Comparison of ENCODE assay signal across 9 cellular contexts in the genomic region with DNA sequence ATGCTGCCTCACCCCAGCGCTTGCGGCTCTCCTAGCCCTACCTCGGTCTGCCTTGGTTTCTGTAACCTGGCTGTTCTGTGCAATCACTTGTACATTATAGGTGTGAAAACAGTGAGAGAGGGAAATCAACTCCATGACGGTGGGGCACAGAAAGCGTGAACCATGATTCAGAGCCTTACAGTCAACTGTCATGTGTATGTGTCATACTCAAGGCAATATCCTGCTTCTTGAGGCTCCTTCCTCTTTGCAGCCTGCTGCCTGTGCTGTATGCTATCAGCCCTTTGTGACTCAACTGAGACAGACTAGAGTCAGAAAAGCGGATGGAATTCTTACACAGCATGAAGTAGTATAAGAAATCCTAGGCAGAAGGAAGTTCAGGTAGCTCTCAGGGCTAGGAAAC. TPM values are rescaled to one million over a fixed set of nuclear protein-coding genes. Genes with fewer than 3 reads are reported as not detected.
DNase-seq lines count a peak whose midpoint lies in the region; ATAC-seq and TF ChIP-seq lines count a peak whose summit lies in the region.
"Had no signal": no experiment of that assay in that cellular context is flagged by ENCODE, and none has a peak within 500 bp of the region (broad histone marks: within the 10 kb centered on the region; RNA-seq: fewer than 3 reads in every experiment).

No MANE protein-coding gene starts in this region.

- no peak overlapping the region for H3K9ac ChIP-seq in mammary epithelial cell (ENCODE audit: insufficient read depth, low read length)
- H3K9ac ChIP-seq in smooth muscle cell (ENCODE audit: low read depth), result peak overlapping the region; percentile 28

- H4K20me1 ChIP-seq in mammary epithelial cell (ENCODE audit: insufficient read depth, low read length), result no peaks in the 10 kb centered on the region
- H4K20me1 ChIP-seq in smooth muscle cell (ENCODE audit: low read depth), result no peaks in the 10 kb centered on the region

- peak; percentile 66 for DNase-seq in GM04504 (ENCODE audit: low read depth)
- peak; percentile 87 for DNase-seq in mammary epithelial cell
- no peak for DNase-seq in smooth muscle cell (lab: John Stamatoyannopoulos, UW; ENCODE audit: unreplicated experiment)
- DNase-seq in sciatic nerve (ENCODE audit: low spot score), result no peak
- no peak for DNase-seq in vagina (ENCODE audit: extremely low spot score in 2 of 2)
- DNase-seq in ascending aorta (ENCODE audit: low spot score in 2 of 2), result no peak

- H3K4me3 ChIP-seq in mammary epithelial cell (replicated peaks in 1 of 3; ENCODE audit: insufficient read depth in 1 of 3, low read depth in 2 of 3, low read length in 3 of 3), result no peak overlapping the region
- H3K4me3 ChIP-seq in smooth muscle cell, result no peak overlapping the region
- no peak overlapping the region for H3K4me3 ChIP-seq in vagina
- no peak overlapping the region for H3K4me3 ChIP-seq in ascending aorta

- no TSS peak for BruUV-seq in mammary epithelial cell (replicated peaks; lab: Mats Ljungman, UMichigan)

- peaks cover 23% of the 10 kb centered on the region for H3K4me1 ChIP-seq in mammary epithelial cell (ENCODE audit: insufficient read depth, low read length)
- peaks cover 19% of the 10 kb centered on the region for H3K4me1 ChIP-seq in smooth muscle cell (ENCODE audit: low read depth)
- peaks cover 25% of the 10 kb centered on the region for H3K4me1 ChIP-seq in vagina
- peaks cover 0 to 14% of the 10 kb centered on the region in 2 donors for H3K4me1 ChIP-seq in ascending aorta

- H3K27ac ChIP-seq in mammary epithelial cell (ENCODE audit: insufficient read depth, low read depth, low read length) (no peak overlapping the region), smooth muscle cell (ENCODE audit: low read depth) (peak overlapping the region; percentile 78), vagina (no peak overlapping the region), ascending aorta (no peak overlapping the region)
- H3K27ac ChIP-seq: VCaP had no signal

- H3K9me3 ChIP-seq in mammary epithelial cell (replicated peaks; ENCODE audit: insufficient read depth, low read length) (no peaks in the 10 kb centered on the region), smooth muscle cell (replicated peaks; ENCODE audit: low read depth) (no peaks in the 10 kb centered on the region), vagina (no peaks in the 10 kb centered on the region), ascending aorta (no peaks in the 10 kb centered on the region)

- peak overlapping the region; percentile 24 for H3K4me2 ChIP-seq in mammary epithelial cell (ENCODE audit: insufficient read depth, low read depth, low read length)
- H3K4me2 ChIP-seq in smooth muscle cell, result peak overlapping the region; percentile 83

- no peaks in the 10 kb centered on the region for H3K79me2 ChIP-seq in mammary epithelial cell (ENCODE audit: insufficient read depth, low read length)
- no peaks in the 10 kb centered on the region for H3K79me2 ChIP-seq in smooth muscle cell (ENCODE audit: low read depth)

- no peaks in the 10 kb centered on the region for H3K36me3 ChIP-seq in mammary epithelial cell (ENCODE audit: insufficient read depth, low read length)
- no peaks in the 10 kb centered on the region for H3K36me3 ChIP-seq in smooth muscle cell (ENCODE audit: low read depth)
- H3K36me3 ChIP-seq in vagina, result no peaks in the 10 kb centered on the region
- no peaks in the 10 kb centered on the region for H3K36me3 ChIP-seq in ascending aorta

- TF ChIP-seq CTCF in mammary epithelial cell (conservative IDR thresholded peaks at IDR 0.05 in 1 of 2, IDR thresholded peaks at IDR 0.05 in 1 of 2; ENCODE audit: extremely low read depth in 1 of 2, insufficient read depth in 1 of 2, low read depth in 1 of 2, low read length in 2 of 2) (no peak), smooth muscle cell (IDR thresholded peaks at IDR 0.05; ENCODE audit: borderline replicate concordance, insufficient read depth, poor library complexity, severe bottlenecking) (no peak), vagina (IDR thresholded peaks at IDR 0.05) (no peak), ascending aorta (IDR thresholded peaks at IDR 0.05) (no peak)

- in situ Hi-C loops in mammary epithelial cell (cut with MboI; ENCODE audit: low sequenced_read_pairs in 2 of 2), result loop anchor here in 1 of 2 donors (25.0 kb wide), 1 partner anchor 511 kb away; no protein-coding TSS in a partner anchor

- peak; percentile 55 for ATAC-seq in SK-N-SH treated with all-trans-retinoic acid at 6 μM for 48 hours
- no peak for ATAC-seq in sciatic nerve
- no peak for ATAC-seq in GM21515 (IDR thresholded peaks at IDR 0.05; ENCODE audit: unreplicated experiment)

- WGBS in mammary epithelial cell (ENCODE audit: low coverage, missing lambda C conversion rate), result 80% methylated on average over 6 of the region's 6 CpGs
- WGBS in smooth muscle cell (ENCODE audit: low lambda C conversion rate), result 46% methylated on average over 6 of the region's 6 CpGs

- peaks cover 14% of the 10 kb centered on the region for H3F3A ChIP-seq in smooth muscle cell (ENCODE audit: low read depth)

- intact Hi-C loops in mammary epithelial cell (cut with micrococcal nuclease) (loop anchor here (1.0 kb wide), 1 partner anchor 37 kb away; a partner anchor contains a TSS), sciatic nerve (cut with DNase I) (no loop called here), vagina (cut with DNase I) (no loop called here), ascending aorta (cut with DNase I) (loop anchor here (2.0 to 5.0 kb wide), 2 partner anchors 37 to 136 kb away; a partner anchor contains a TSS)

- H2AFZ ChIP-seq in mammary epithelial cell (ENCODE audit: low read depth, low read length), result no peak overlapping the region
- no peak overlapping the region for H2AFZ ChIP-seq in smooth muscle cell (ENCODE audit: low read depth)

- H3K27me3 ChIP-seq in mammary epithelial cell (ENCODE audit: insufficient read depth, low read length), result peaks cover 10% of the 10 kb centered on the region
- H3K27me3 ChIP-seq in smooth muscle cell (ENCODE audit: low read depth), result peaks cover 27% of the 10 kb centered on the region
- no peaks in the 10 kb centered on the region for H3K27me3 ChIP-seq in vagina
- no peaks in the 10 kb centered on the region for H3K27me3 ChIP-seq in ascending aorta

- CTCF ChIA-PET in mammary epithelial cell (lab: Charles Lee; ENCODE audit: low non-redundant PET), result no interaction called here

- dilution Hi-C loops in mammary epithelial cell (cut with HindIII; ENCODE audit: low sequenced_read_pairs), result no loop called here

- TF ChIP-seq POLR2A in vagina (IDR thresholded peaks at IDR 0.05), result no peak

TF ChIP-seq in SK-N-SH treated with all-trans-retinoic acid at 6 μM for 48 hours, 23 proteins besides CTCF, POLR2A, EP300 and RAD21 (continues in another document):
- no peak for TF ChIP-seq ZFP3 (CRISPR knock-in tag; IDR thresholded peaks at IDR 0.05)
- TF ChIP-seq RARB (CRISPR knock-in tag; IDR thresholded peaks at IDR 0.05), result no peak
- no peak for TF ChIP-seq ISL1 (CRISPR knock-in tag; IDR thresholded peaks at IDR 0.05)
- TF ChIP-seq ZFP30 (CRISPR knock-in tag; IDR thresholded peaks at IDR 0.05), result no peak
- TF ChIP-seq, protein P1, sequence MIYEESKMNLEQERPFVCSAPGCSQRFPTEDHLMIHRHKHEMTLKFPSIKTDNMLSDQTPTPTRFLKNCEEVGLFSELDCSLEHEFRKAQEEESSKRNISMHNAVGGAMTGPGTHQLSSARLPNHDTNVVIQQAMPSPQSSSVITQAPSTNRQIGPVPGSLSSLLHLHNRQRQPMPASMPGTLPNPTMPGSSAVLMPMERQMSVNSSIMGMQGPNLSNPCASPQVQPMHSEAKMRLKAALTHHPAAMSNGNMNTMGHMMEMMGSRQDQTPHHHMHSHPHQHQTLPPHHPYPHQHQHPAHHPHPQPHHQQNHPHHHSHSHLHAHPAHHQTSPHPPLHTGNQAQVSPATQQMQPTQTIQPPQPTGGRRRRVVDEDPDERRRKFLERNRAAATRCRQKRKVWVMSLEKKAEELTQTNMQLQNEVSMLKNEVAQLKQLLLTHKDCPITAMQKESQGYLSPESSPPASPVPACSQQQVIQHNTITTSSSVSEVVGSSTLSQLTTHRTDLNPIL (CRISPR knock-in tag; IDR thresholded peaks at IDR 0.05; ENCODE audit: low read depth), result no peak
- TF ChIP-seq, protein P2, sequence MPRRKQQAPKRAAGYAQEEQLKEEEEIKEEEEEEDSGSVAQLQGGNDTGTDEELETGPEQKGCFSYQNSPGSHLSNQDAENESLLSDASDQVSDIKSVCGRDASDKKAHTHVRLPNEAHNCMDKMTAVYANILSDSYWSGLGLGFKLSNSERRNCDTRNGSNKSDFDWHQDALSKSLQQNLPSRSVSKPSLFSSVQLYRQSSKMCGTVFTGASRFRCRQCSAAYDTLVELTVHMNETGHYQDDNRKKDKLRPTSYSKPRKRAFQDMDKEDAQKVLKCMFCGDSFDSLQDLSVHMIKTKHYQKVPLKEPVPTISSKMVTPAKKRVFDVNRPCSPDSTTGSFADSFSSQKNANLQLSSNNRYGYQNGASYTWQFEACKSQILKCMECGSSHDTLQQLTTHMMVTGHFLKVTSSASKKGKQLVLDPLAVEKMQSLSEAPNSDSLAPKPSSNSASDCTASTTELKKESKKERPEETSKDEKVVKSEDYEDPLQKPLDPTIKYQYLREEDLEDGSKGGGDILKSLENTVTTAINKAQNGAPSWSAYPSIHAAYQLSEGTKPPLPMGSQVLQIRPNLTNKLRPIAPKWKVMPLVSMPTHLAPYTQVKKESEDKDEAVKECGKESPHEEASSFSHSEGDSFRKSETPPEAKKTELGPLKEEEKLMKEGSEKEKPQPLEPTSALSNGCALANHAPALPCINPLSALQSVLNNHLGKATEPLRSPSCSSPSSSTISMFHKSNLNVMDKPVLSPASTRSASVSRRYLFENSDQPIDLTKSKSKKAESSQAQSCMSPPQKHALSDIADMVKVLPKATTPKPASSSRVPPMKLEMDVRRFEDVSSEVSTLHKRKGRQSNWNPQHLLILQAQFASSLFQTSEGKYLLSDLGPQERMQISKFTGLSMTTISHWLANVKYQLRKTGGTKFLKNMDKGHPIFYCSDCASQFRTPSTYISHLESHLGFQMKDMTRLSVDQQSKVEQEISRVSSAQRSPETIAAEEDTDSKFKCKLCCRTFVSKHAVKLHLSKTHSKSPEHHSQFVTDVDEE (CRISPR knock-in tag; IDR thresholded peaks at IDR 0.05), result no peak

RNA-seq across cellular contexts. Expression of a gene that starts 2.1 kb away (rescaled TPM):
- 1 to 10 TPM; 2.3 to 2.4 TPM for total RNA-seq in mammary epithelial cell
- polyA plus RNA-seq in mammary epithelial cell, result 1.4 TPM
- not detected for polyA minus RNA-seq in mammary epithelial cell
- total RNA-seq in smooth muscle cell, result 19.6 and 19.9 TPM in 2 replicates
- 8.4 and 10.1 TPM in 2 replicates for polyA plus RNA-seq in smooth muscle cell
- total RNA-seq in sciatic nerve, result 0.62 TPM
- 1.2 TPM for total RNA-seq in vagina
- 7.7 TPM for total RNA-seq in ascending aorta

RNA-seq across cellular contexts. Expression of a gene that starts 37.5 kb away (rescaled TPM):
- 10 to 100 TPM; 37.8 to 52.7 TPM for total RNA-seq in mammary epithelial cell
- 29.7 TPM for polyA plus RNA-seq in mammary epithelial cell
- 3.3 TPM for polyA minus RNA-seq in mammary epithelial cell
- total RNA-seq in smooth muscle cell, result 39.3 and 41.1 TPM in 2 replicates
- 35.9 and 47.8 TPM in 2 replicates for polyA plus RNA-seq in smooth muscle cell
- total RNA-seq in sciatic nerve, result 44.0 TPM
- total RNA-seq in vagina, result 26.8 TPM
- total RNA-seq in ascending aorta, result 42.4 TPM

RNA-seq across cellular contexts. Expression of a gene that starts 58.9 kb away (rescaled TPM):
- total RNA-seq in mammary epithelial cell (not detected), smooth muscle cell (not detected in 2 replicates), sciatic nerve (not detected), vagina (not detected), ascending aorta (not detected)
- polyA plus RNA-seq in mammary epithelial cell (not detected), smooth muscle cell (not detected in 2 replicates)
- polyA minus RNA-seq in mammary epithelial cell, result not detected

Comparison
In these comparisons a context has a peak if more than half of its experiments do, and no peak if none do; other contexts are left out.
1. DNase-seq: peak in GM04504 (single experiment) and mammary epithelial cell (single experiment); none in smooth muscle cell (single experiment), sciatic nerve (single experiment), vagina (0 of 2) and ascending aorta (0 of 2).
2. intact Hi-C loops: an anchor here in mammary epithelial cell (1.0 kb wide) and ascending aorta (2.0 to 5.0 kb wide); none called in sciatic nerve and vagina.